In the genomic region with DNA sequence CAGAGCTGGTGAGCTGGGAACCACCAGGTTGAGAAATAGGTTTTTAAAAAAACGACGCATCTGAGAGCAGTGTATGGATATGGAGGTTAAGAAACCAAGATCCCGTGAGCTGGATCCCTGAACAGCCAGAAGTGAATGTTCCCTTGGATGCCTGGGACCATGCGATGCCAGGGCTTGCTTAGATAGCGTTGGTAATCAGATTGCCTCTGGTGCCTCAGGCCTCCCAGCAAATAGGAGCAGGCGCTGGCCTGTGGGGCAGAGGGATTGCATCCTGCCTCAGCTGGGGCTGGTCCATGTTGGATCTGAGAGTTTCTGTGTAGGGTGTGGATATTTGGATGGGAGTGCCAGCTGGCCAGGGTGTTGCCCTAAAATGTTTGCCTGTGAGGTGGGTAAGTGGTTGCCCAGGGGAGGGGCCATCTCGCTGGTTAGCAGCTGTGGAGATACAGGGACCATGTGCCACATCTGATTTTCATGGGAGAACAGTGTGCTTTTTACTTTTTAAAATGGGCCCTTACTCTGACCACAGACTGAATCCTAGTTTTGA, we compare ENCODE assay signal across 1 cellular context.
TF ChIP-seq lines count a peak whose summit lies in the region.

No MANE protein-coding gene starts in this region.

TF ChIP-seq in SK-N-SH, 30 proteins besides CTCF, POLR2A, EP300 and RAD21 (continued from another document):
- TF ChIP-seq RXRA (IDR thresholded peaks at IDR 0.05; ENCODE audit: borderline replicate concordance, low read depth) (no peak), FOXJ3 (CRISPR knock-in tag; IDR thresholded peaks at IDR 0.05) (peak; percentile 65; the same call in 1 of the 2 replicates), PBX3 (IDR thresholded peaks at IDR 0.05) (no peak), POLR2AphosphoS5 (IDR thresholded peaks at IDR 0.05; ENCODE audit: low read depth, low read length) (no peak), JUND (IDR thresholded peaks at IDR 0.05) (no peak), GABPA (IDR thresholded peaks at IDR 0.05; ENCODE audit: low read depth) (no peak), FOSL2 (IDR thresholded peaks at IDR 0.05; ENCODE audit: borderline replicate concordance, low read depth) (no peak), MEF2A (IDR thresholded peaks at IDR 0.05; ENCODE audit: borderline replicate concordance, low read depth) (no peak), MXI1 (IDR thresholded peaks at IDR 0.05; ENCODE audit: low read depth, low read length) (peak; percentile 56; the same call in 1 of the 2 replicates), GATA2 (CRISPR knock-in tag; IDR thresholded peaks at IDR 0.05) (peak; percentile 88), YY1 (IDR thresholded peaks at IDR 0.05; ENCODE audit: low read depth) (no peak), TCF12 (IDR thresholded peaks at IDR 0.05) (no peak), RFX5 (IDR thresholded peaks at IDR 0.05; ENCODE audit: low read length) (no peak), RCOR1 (IDR thresholded peaks at IDR 0.05; ENCODE audit: low read length) (peak; percentile 86; the same call in 1 of the 2 replicates), NRF1 (IDR thresholded peaks at IDR 0.05; ENCODE audit: low read depth, low read length) (no peak)
- TF ChIP-seq, protein P1, sequence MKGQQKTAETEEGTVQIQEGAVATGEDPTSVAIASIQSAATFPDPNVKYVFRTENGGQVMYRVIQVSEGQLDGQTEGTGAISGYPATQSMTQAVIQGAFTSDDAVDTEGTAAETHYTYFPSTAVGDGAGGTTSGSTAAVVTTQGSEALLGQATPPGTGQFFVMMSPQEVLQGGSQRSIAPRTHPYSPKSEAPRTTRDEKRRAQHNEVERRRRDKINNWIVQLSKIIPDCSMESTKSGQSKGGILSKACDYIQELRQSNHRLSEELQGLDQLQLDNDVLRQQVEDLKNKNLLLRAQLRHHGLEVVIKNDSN (IDR thresholded peaks at IDR 0.05; ENCODE audit: borderline replicate concordance, low read depth) = no peak
- TF ChIP-seq, protein P2, sequence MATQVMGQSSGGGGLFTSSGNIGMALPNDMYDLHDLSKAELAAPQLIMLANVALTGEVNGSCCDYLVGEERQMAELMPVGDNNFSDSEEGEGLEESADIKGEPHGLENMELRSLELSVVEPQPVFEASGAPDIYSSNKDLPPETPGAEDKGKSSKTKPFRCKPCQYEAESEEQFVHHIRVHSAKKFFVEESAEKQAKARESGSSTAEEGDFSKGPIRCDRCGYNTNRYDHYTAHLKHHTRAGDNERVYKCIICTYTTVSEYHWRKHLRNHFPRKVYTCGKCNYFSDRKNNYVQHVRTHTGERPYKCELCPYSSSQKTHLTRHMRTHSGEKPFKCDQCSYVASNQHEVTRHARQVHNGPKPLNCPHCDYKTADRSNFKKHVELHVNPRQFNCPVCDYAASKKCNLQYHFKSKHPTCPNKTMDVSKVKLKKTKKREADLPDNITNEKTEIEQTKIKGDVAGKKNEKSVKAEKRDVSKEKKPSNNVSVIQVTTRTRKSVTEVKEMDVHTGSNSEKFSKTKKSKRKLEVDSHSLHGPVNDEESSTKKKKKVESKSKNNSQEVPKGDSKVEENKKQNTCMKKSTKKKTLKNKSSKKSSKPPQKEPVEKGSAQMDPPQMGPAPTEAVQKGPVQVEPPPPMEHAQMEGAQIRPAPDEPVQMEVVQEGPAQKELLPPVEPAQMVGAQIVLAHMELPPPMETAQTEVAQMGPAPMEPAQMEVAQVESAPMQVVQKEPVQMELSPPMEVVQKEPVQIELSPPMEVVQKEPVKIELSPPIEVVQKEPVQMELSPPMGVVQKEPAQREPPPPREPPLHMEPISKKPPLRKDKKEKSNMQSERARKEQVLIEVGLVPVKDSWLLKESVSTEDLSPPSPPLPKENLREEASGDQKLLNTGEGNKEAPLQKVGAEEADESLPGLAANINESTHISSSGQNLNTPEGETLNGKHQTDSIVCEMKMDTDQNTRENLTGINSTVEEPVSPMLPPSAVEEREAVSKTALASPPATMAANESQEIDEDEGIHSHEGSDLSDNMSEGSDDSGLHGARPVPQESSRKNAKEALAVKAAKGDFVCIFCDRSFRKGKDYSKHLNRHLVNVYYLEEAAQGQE (IDR thresholded peaks at IDR 0.05; ENCODE audit: low read depth, low read length) = no peak
- TF ChIP-seq, protein P3, sequence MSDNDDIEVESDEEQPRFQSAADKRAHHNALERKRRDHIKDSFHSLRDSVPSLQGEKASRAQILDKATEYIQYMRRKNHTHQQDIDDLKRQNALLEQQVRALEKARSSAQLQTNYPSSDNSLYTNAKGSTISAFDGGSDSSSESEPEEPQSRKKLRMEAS (IDR thresholded peaks at IDR 0.05; ENCODE audit: low read depth) = no peak
